8 cellular contexts compared by ENCODE assay signal in the genomic region with DNA sequence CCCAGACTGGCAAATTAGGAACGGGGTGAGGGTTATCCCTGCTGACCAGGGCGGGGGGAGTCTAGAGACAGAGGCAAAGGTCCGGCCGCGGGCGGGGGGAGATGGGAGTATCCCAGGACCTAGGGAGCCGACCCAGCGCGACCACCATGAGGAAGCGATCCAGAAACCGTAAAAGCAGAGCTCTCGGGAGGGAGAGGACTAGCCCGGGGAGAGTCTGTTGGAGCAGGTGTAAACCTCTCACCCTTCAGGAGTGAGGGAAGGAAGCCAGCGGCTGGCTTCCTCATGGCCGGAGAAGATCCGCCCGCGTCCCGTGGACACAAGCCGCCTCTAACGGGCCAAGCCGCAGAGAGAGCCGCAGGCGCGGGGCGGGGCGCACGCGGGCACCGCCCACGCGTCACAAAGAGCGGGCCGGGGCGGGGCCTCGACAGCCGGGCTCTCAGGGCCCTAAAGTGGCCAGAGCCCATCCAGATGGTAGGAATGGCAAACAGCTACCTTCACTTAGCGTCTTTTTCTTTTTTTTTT. TPM values are rescaled to one million over a fixed set of nuclear protein-coding genes. Genes with fewer than 3 reads are reported as not detected.
DNase-seq lines count a peak whose midpoint lies in the region; ATAC-seq and TF ChIP-seq lines count a peak whose summit lies in the region.

A gene (minus strand): TSS at position 350 of the 522 bp plus-strand sequence. CDS start 66 bp downstream, at position 284.

- no peak for ATAC-seq in HG03571 (IDR thresholded peaks at IDR 0.05; ENCODE audit: unreplicated experiment)

- peaks cover 2% of the 10 kb centered on the region for H3K27me3 Mint-ChIP-seq in T-helper 2 cell treated with Interferon-gamma antibody and Interleukin-4, amounts not matched to agents 5 μg/mL and 100 μg/mL, for 36 hours (ENCODE audit: low read depth)

- peaks cover 5% of the 10 kb centered on the region for H3K9me3 ChIP-seq in mesodermal cell (ENCODE audit: control insufficient read depth, low read length)

- 36 to 46% methylated on average over 35 to 37 of the region's 38 CpGs for WGBS in mesodermal cell (ENCODE audit: insufficient coverage in 2 of 2), 2 experiments

- H3K4me1 Mint-ChIP-seq in T-helper 2 cell treated with Interferon-gamma antibody and Interleukin-4, amounts not matched to agents 5 μg/mL and 100 μg/mL, for 36 hours (ENCODE audit: low read depth): peaks cover 12% of the 10 kb centered on the region

- no peaks in the 10 kb centered on the region for H3K4me1 ChIP-seq in mesodermal cell (ENCODE audit: control insufficient read depth, insufficient read depth, low read length, poor library complexity, severe bottlenecking)

- DNase-seq in activated effector memory CD4-positive, alpha-beta T cell treated with anti-CD3 and anti-CD28 coated beads, Interleukin-2, amount 50 U/mL, for 16 hours: peak; percentile 69
- no peak for DNase-seq in activated effector memory CD4-positive, alpha-beta T cell treated with Interleukin-2 at 50 U/mL for 16 hours
- DNase-seq in T-helper 2 cell treated with Interferon-gamma antibody and Interleukin-4, amounts not matched to agents 5 μg/mL and 100 μg/mL, for 36 hours (ENCODE audit: low spot score): peak; percentile 48
- DNase-seq in epithelial cell of proximal tubule (ENCODE audit: low read depth): no peak
- peak; percentile 63 for DNase-seq in superior temporal gyrus (ENCODE audit: extremely low spot score)
- no peak for DNase-seq in 8988T

- no peak within 1 kb of the TSS for H3K27ac ChIP-seq in mesodermal cell (ENCODE audit: low read depth, low read length, severe bottlenecking)

- peak within 1 kb of the TSS; percentile 65 for H3K27ac Mint-ChIP-seq in T-helper 2 cell treated with Interferon-gamma antibody and Interleukin-4, amounts not matched to agents 5 μg/mL and 100 μg/mL, for 36 hours

- TF ChIP-seq CTCF in epithelial cell of proximal tubule (conservative IDR thresholded peaks at IDR 0.05; ENCODE audit: low read depth, low read length): no peak

- H3K4me3 ChIP-seq in epithelial cell of proximal tubule (ENCODE audit: low read depth, low read length): peak within 1 kb of the TSS; percentile 61
- H3K4me3 ChIP-seq in mesodermal cell (ENCODE audit: extremely low read depth, insufficient read depth, low read length, poor library complexity, severe bottlenecking): peak within 1 kb of the TSS; percentile 5

- peaks cover 34% of the 10 kb centered on the region for H3K36me3 ChIP-seq in mesodermal cell (ENCODE audit: control insufficient read depth, insufficient read depth, low read length)

- H3K4me3 Mint-ChIP-seq in T-helper 2 cell treated with Interferon-gamma antibody and Interleukin-4, amounts not matched to agents 5 μg/mL and 100 μg/mL, for 36 hours: peak within 1 kb of the TSS; percentile 76

- peaks cover 18% of the 10 kb centered on the region for H3K9me3 Mint-ChIP-seq in T-helper 2 cell treated with Interferon-gamma antibody and Interleukin-4, amounts not matched to agents 5 μg/mL and 100 μg/mL, for 36 hours

- H3K36me3 Mint-ChIP-seq in T-helper 2 cell treated with Interferon-gamma antibody and Interleukin-4, amounts not matched to agents 5 μg/mL and 100 μg/mL, for 36 hours (ENCODE audit: low read depth): peaks cover 39% of the 10 kb centered on the region

RNA-seq across cellular contexts. Expression of the gene that starts here (rescaled TPM):
- 0.58 TPM in 1 of 2 replicates, not detected in the other for total RNA-seq in epithelial cell of proximal tubule
- polyA plus RNA-seq in mesodermal cell (2013, experiment 1 of 2): 6.3 TPM
- 4.0 TPM for polyA plus RNA-seq in mesodermal cell (2013, experiment 2 of 2)

Comparison
In these comparisons a context has a peak if more than half of its experiments do, and no peak if none do; other contexts are left out.
1. DNase-seq: peak in activated effector memory CD4-positive, alpha-beta T cell treated with anti-CD3 and anti-CD28 coated beads, Interleukin-2, amount 50 U/mL, for 16 hours (single experiment), T-helper 2 cell treated with Interferon-gamma antibody and Interleukin-4, amounts not matched to agents 5 μg/mL and 100 μg/mL, for 36 hours (single experiment) and superior temporal gyrus (single experiment); none in activated effector memory CD4-positive, alpha-beta T cell treated with Interleukin-2 at 50 U/mL for 16 hours (single experiment), epithelial cell of proximal tubule (single experiment) and 8988T (single experiment).